Comparison of ENCODE assay signal across 15 cellular contexts in genomic region chr16:75211286-75211685, GRCh38. TPM values are rescaled to one million over a fixed set of nuclear protein-coding genes. Genes with fewer than 3 reads are reported as not detected.
A peak's percentile ranks its signal among the peaks of the same experiment; 100 is the strongest.
DNase-seq lines count a peak whose midpoint lies in the region; ATAC-seq and TF ChIP-seq lines count a peak whose summit lies in the region.
"Not testable (repeated sequence)": the region's sequence is repeated elsewhere in the genome, so short reads cannot be mapped to it uniquely, and the experiment has no call there.
"Had no signal": no experiment of that assay in that cellular context is flagged by ENCODE, and none has a peak within 500 bp of the region (broad histone marks: within the 10 kb centered on the region; RNA-seq: fewer than 3 reads in every experiment).

No MANE protein-coding gene starts in this region.

- not testable (repeated sequence) for H2AFZ ChIP-seq in osteoblast (ENCODE audit: low read length)

- H3K4me2 ChIP-seq in osteoblast (ENCODE audit: insufficient read depth, low read length): not testable (repeated sequence)

- not testable (repeated sequence) for DNase-seq in body of pancreas
- DNase-seq in Right ventricle myocardium superior: peak; percentile 18
- peak; percentile 11 for DNase-seq in left ventricle myocardium superior
- DNase-seq in osteoblast (ENCODE audit: insufficient read length, low spot score, missing footprints): peak; percentile 51

- peak overlapping the region in 3 of 4 donors; percentile 42 to 58 (median 47) for H3K27ac ChIP-seq in body of pancreas
- not testable (repeated sequence) for H3K27ac ChIP-seq in osteoblast (ENCODE audit: low read depth, low read length)

- ATAC-seq in body of pancreas; Right ventricle myocardium superior (ENCODE audit: poor library complexity); left ventricle myocardium superior: not testable (repeated sequence)

- H3K27me3 ChIP-seq in body of pancreas; osteoblast (ENCODE audit: insufficient read depth, low read length): not testable (repeated sequence)

- WGBS in body of pancreas, 2 donors: 75 to 88% methylated on average over 10 of the region's 10 CpGs

- H4K20me1 ChIP-seq in osteoblast (ENCODE audit: insufficient read depth, low read length): not testable (repeated sequence)

- H3K79me2 ChIP-seq in osteoblast (ENCODE audit: insufficient read depth, low read length): not testable (repeated sequence)

- TF ChIP-seq POLR2A in body of pancreas (IDR thresholded peaks at IDR 0.05): not testable (repeated sequence)

- intact Hi-C loops in body of pancreas (cut with DNase I); Right ventricle myocardium superior (cut with DNase I); left ventricle myocardium superior (cut with micrococcal nuclease): not testable (repeated sequence)

- not testable (repeated sequence) for H3K9me3 ChIP-seq in body of pancreas; osteoblast (ENCODE audit: low read depth, low read length)

- not testable (repeated sequence) for H3K36me3 ChIP-seq in body of pancreas (replicated peaks in 1 of 2; ENCODE audit: insufficient read depth in 1 of 2, low read depth in 2 of 2); osteoblast (ENCODE audit: insufficient read depth, low read length)

- not testable (repeated sequence) for TF ChIP-seq CTCF in body of pancreas (IDR thresholded peaks at IDR 0.05); osteoblast (IDR thresholded peaks at IDR 0.05; ENCODE audit: extremely low read depth, low read depth, low read length)

- not testable (repeated sequence) for H3K4me3 ChIP-seq in body of pancreas; osteoblast (ENCODE audit: insufficient read depth, low read length)

- peaks cover 54% of the 10 kb centered on the region for H3K4me1 ChIP-seq in body of pancreas
- not testable (repeated sequence) for H3K4me1 ChIP-seq in osteoblast (ENCODE audit: insufficient read depth, low read length)

RNA-seq across cellular contexts. Expression of gene CTRB2, which starts 4.3 kb away (rescaled TPM):
- total RNA-seq in body of pancreas (over 10,000 TPM; 18,538 to 32,261 TPM), Right ventricle myocardium superior (not detected), left ventricle myocardium superior (not detected), osteoblast (not detected in 2 replicates)
- total RNA-seq: A172; A673; B cell; Caco-2; Calu3; CD4-positive, alpha-beta memory T cell; CD4-positive, alpha-beta T cell; CD4-positive, CD25-positive, alpha-beta regulatory T cell; CD8-positive, alpha-beta memory T cell; CD8-positive, alpha-beta T cell; Daoy had no signal

RNA-seq across cellular contexts. Expression of gene CTRB1, which starts 7.5 kb away (rescaled TPM):
- total RNA-seq in body of pancreas (over 10,000 TPM; 14,932 to 20,352 TPM), Right ventricle myocardium superior (not detected), left ventricle myocardium superior (not detected), osteoblast (not detected in 2 replicates)
- total RNA-seq: A172; A673; B cell; Caco-2; Calu3; CD4-positive, alpha-beta memory T cell; CD4-positive, alpha-beta T cell; CD4-positive, CD25-positive, alpha-beta regulatory T cell; CD8-positive, alpha-beta memory T cell; CD8-positive, alpha-beta T cell; Daoy had no signal

RNA-seq across cellular contexts. Expression of gene BCAR1, which starts 40.1 kb away (rescaled TPM):
- total RNA-seq in body of pancreas (10 to 100 TPM; 61.0 to 72.8 TPM), Right ventricle myocardium superior (75.4 TPM), left ventricle myocardium superior (82.9 TPM), osteoblast (66.9 and 75.3 TPM in 2 replicates)
- total RNA-seq: B cell; CD8-positive, alpha-beta T cell had no signal

Comparison
In these comparisons a context has a peak if more than half of its experiments do, and no peak if none do; other contexts are left out.
1. RNA of gene CTRB2, which starts 4.3 kb away (total RNA-seq): 18,538 to 32,261 TPM in body of pancreas; not detected in Right ventricle myocardium superior (single experiment), not detected in left ventricle myocardium superior (single experiment) and not detected in osteoblast; every median in the first group is over 1,000 times any median in the second.
2. RNA of gene CTRB1, which starts 7.5 kb away (total RNA-seq): 14,932 to 20,352 TPM in body of pancreas; not detected in Right ventricle myocardium superior (single experiment), not detected in left ventricle myocardium superior (single experiment) and not detected in osteoblast; every median in the first group is over 1,000 times any median in the second.